ENCODE assay signal across 1 cellular context in the genomic region with DNA sequence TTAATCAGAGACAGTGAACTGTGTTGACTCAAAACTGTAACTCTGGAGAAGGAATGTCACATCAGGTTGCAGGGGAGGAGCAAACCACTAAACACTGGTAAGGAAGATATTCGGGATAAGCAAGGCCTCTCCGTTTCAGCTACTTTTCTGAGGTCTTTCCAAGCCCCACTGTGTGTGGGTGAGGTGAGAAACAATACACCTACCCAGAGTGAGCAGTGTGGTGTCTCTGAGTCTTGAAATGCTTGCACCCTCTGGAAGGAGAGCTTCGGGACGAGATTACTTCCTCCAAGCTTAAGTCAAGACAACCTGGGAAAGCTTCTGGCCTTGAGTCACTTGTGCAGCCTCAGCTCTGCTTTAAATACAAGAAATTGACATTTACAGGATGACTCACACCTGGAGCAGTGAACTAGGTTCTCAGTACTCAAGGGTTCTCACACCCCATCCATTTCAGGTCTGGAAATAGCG.
A peak's percentile ranks its signal among the peaks of the same experiment; 100 is the strongest.
TF ChIP-seq lines count a peak whose summit lies in the region.

No MANE protein-coding gene starts in this region.

TF ChIP-seq in K562, 482 proteins besides CTCF, POLR2A, EP300 and RAD21:
- TF ChIP-seq, protein P1, sequence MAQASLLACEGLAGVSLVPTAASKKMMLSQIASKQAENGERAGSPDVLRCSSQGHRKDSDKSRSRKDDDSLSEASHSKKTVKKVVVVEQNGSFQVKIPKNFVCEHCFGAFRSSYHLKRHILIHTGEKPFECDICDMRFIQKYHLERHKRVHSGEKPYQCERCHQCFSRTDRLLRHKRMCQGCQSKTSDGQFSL (CRISPR knock-in tag; IDR thresholded peaks at IDR 0.05), result no peak
- TF ChIP-seq, protein P1 (tag; IDR thresholded peaks at IDR 0.05), result no peak
- TF ChIP-seq ZZZ3 (IDR thresholded peaks at IDR 0.05) (no peak), CBX8 (IDR thresholded peaks at IDR 0.05; ENCODE audit: borderline replicate concordance, extremely low read depth, low read depth, low read length, poor library complexity, severe bottlenecking) (no peak), GTF2A2 (tag; IDR thresholded peaks at IDR 0.05) (no peak), PTRF (tag; IDR thresholded peaks at IDR 0.05) (no peak), CREB1 (IDR thresholded peaks at IDR 0.05) (no peak), CREB1 (CRISPR knock-in tag; IDR thresholded peaks at IDR 0.05) (0 out of 2 replicates have a peak, but pooled peaks have one; percentile 29), NONO (IDR thresholded peaks at IDR 0.05; ENCODE audit: low read depth in 2 of 2, low read length in 1 of 2) (no peak), JUND (IDR thresholded peaks at IDR 0.05; ENCODE audit: borderline replicate concordance, low read depth, low read length) (peak; percentile 56; the same call in 1 of the 2 replicates), JUND (tag; IDR thresholded peaks at IDR 0.05; ENCODE audit: borderline replicate concordance, low read depth, low read length) (0 out of 3 replicates have a peak, but pooled peaks have one; percentile 15), NCOA1 (IDR thresholded peaks at IDR 0.05; ENCODE audit: low read depth) (no peak), ATF1 (CRISPR knock-in tag; IDR thresholded peaks at IDR 0.05) (no peak), ATF1 (tag; IDR thresholded peaks at IDR 0.05) (no peak), ZBTB1 (CRISPR knock-in tag; IDR thresholded peaks at IDR 0.05; ENCODE audit: borderline replicate concordance, low read depth) (0 out of 2 replicates have a peak, but pooled peaks have one; percentile 48), ZNF583 (CRISPR knock-in tag; IDR thresholded peaks at IDR 0.05) (no peak)
- TF ChIP-seq, protein P2, sequence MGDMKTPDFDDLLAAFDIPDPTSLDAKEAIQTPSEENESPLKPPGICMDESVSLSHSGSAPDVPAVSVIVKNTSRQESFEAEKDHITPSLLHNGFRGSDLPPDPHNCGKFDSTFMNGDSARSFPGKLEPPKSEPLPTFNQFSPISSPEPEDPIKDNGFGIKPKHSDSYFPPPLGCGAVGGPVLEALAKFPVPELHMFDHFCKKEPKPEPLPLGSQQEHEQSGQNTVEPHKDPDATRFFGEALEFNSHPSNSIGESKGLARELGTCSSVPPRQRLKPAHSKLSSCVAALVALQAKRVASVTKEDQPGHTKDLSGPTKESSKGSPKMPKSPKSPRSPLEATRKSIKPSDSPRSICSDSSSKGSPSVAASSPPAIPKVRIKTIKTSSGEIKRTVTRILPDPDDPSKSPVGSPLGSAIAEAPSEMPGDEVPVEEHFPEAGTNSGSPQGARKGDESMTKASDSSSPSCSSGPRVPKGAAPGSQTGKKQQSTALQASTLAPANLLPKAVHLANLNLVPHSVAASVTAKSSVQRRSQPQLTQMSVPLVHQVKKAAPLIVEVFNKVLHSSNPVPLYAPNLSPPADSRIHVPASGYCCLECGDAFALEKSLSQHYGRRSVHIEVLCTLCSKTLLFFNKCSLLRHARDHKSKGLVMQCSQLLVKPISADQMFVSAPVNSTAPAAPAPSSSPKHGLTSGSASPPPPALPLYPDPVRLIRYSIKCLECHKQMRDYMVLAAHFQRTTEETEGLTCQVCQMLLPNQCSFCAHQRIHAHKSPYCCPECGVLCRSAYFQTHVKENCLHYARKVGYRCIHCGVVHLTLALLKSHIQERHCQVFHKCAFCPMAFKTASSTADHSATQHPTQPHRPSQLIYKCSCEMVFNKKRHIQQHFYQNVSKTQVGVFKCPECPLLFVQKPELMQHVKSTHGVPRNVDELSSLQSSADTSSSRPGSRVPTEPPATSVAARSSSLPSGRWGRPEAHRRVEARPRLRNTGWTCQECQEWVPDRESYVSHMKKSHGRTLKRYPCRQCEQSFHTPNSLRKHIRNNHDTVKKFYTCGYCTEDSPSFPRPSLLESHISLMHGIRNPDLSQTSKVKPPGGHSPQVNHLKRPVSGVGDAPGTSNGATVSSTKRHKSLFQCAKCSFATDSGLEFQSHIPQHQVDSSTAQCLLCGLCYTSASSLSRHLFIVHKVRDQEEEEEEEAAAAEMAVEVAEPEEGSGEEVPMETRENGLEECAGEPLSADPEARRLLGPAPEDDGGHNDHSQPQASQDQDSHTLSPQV (IDR thresholded peaks at IDR 0.05), result no peak
- TF ChIP-seq, protein P3, sequence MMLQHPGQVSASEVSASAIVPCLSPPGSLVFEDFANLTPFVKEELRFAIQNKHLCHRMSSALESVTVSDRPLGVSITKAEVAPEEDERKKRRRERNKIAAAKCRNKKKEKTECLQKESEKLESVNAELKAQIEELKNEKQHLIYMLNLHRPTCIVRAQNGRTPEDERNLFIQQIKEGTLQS (IDR thresholded peaks at IDR 0.05), result peak; percentile 64; the same call in 1 of the 2 replicates
- TF ChIP-seq, protein P3 (CRISPR knock-in tag; conservative IDR thresholded peaks at IDR 0.05), result no peak
- TF ChIP-seq, protein P4, sequence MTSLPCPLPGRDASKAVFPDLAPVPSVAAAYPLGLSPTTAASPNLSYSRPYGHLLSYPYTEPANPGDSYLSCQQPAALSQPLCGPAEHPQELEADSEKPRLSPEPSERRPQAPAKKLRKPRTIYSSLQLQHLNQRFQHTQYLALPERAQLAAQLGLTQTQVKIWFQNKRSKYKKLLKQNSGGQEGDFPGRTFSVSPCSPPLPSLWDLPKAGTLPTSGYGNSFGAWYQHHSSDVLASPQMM (CRISPR knock-in tag; IDR thresholded peaks at IDR 0.05), result no peak
- TF ChIP-seq, protein P5, sequence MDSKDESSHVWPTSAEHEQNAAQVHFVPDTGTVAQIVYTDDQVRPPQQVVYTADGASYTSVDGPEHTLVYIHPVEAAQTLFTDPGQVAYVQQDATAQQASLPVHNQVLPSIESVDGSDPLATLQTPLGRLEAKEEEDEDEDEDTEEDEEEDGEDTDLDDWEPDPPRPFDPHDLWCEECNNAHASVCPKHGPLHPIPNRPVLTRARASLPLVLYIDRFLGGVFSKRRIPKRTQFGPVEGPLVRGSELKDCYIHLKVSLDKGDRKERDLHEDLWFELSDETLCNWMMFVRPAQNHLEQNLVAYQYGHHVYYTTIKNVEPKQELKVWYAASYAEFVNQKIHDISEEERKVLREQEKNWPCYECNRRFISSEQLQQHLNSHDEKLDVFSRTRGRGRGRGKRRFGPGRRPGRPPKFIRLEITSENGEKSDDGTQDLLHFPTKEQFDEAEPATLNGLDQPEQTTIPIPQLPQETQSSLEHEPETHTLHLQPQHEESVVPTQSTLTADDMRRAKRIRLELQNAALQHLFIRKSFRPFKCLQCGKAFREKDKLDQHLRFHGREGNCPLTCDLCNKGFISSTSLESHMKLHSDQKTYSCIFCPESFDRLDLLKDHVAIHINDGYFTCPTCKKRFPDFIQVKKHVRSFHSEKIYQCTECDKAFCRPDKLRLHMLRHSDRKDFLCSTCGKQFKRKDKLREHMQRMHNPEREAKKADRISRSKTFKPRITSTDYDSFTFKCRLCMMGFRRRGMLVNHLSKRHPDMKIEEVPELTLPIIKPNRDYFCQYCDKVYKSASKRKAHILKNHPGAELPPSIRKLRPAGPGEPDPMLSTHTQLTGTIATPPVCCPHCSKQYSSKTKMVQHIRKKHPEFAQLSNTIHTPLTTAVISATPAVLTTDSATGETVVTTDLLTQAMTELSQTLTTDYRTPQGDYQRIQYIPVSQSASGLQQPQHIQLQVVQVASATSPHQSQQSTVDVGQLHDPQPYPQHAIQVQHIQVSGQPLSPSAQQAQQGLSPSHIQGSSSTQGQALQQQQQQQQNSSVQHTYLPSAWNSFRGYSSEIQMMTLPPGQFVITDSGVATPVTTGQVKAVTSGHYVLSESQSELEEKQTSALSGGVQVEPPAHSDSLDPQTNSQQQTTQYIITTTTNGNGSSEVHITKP (IDR thresholded peaks at IDR 0.05; ENCODE audit: partially characterized antibody), result peak; percentile 92
